Comparison of ENCODE assay signal across 8 cellular contexts in the genomic region with DNA sequence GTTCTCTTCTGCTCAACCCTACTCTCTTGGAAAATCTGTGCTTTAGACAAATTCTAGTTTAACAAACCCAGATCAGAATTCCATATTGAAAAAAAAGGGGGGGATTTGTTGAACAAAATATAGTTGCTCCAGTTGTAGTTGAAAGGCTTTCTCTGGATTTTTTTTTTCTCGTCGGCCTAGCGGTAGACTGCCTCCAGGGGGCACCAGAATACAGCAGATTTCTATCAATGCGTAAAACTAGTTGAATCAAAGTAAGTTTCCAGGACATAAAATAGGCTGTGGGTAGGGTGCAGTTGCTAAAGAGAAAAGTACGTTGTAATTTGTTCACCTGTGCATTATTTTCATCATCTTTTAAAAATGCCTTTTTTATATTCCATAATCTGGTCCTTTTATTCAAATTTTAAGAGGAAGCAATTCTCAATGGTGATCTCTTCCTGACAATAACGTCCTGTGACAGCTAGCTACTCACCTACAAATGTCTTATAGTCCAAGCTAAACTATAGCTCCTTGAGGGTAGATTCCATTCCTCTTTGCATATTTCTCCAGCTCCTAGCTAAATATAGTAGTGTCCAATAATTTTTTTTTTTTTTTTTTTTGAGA.
DNase-seq lines count a peak whose midpoint lies in the region; ATAC-seq and TF ChIP-seq lines count a peak whose summit lies in the region.

No MANE protein-coding gene starts in this region.

- ATAC-seq in HG03439 (IDR thresholded peaks at IDR 0.05; ENCODE audit: unreplicated experiment) = no peak
- ATAC-seq in GM21717 (IDR thresholded peaks at IDR 0.05; ENCODE audit: unreplicated experiment) = no peak

- DNase-seq in DMS53 (lab: John Stamatoyannopoulos, UW) (peak; percentile 64), LNCaP clone FGC (ENCODE audit: low read depth) (peak; percentile 10), T-helper 22 cell (ENCODE audit: low read depth) (peak; percentile 12), astrocyte of the cerebellum (ENCODE audit: low read depth) (peak; percentile 23), hippocampal formation (lab: John Stamatoyannopoulos, UW) (peak; percentile 26 to 36)
- peak; percentile 30 to 57 for DNase-seq in stimulated activated CD4-positive, alpha-beta T cell treated with anti-CD3 and anti-CD28 coated beads, Interleukin-12 subunit alpha, Interleukin-12 subunit beta, amount 100 ng/mL, for 24 hours (ENCODE audit: low read depth in 2 of 2)

- in situ Hi-C loops in astrocyte of the cerebellum (cut with HindIII; ENCODE audit: low sequenced_read_pairs) = no loop called here

- peak; percentile 85 for TF ChIP-seq CTCF in LNCaP clone FGC (IDR thresholded peaks at IDR 0.05; ENCODE audit: control insufficient read depth, extremely low read depth, insufficient read depth)
- TF ChIP-seq CTCF in astrocyte of the cerebellum (IDR thresholded peaks at IDR 0.05; ENCODE audit: low read depth, low read length, missing control alignments) = peak; percentile 91

- H3K4me3 ChIP-seq in LNCaP clone FGC (ENCODE audit: low read depth, low read length) (no peak overlapping the region), astrocyte of the cerebellum (ENCODE audit: low read depth, low read length) (no peak overlapping the region)

Comparison
In these comparisons a context has a peak if more than half of its experiments do, and no peak if none do; other contexts are left out.
1. DNase-seq: peak in every context shown above with its lines; median percentile 64 in DMS53; 44 in stimulated activated CD4-positive, alpha-beta T cell treated with anti-CD3 and anti-CD28 coated beads, Interleukin-12 subunit alpha, Interleukin-12 subunit beta, amount 100 ng/mL, for 24 hours; 31 in hippocampal formation; 23 in astrocyte of the cerebellum; 12 in T-helper 22 cell; 10 in LNCaP clone FGC.